Comparison of ENCODE assay signal across 28 cellular contexts in the genomic region with DNA sequence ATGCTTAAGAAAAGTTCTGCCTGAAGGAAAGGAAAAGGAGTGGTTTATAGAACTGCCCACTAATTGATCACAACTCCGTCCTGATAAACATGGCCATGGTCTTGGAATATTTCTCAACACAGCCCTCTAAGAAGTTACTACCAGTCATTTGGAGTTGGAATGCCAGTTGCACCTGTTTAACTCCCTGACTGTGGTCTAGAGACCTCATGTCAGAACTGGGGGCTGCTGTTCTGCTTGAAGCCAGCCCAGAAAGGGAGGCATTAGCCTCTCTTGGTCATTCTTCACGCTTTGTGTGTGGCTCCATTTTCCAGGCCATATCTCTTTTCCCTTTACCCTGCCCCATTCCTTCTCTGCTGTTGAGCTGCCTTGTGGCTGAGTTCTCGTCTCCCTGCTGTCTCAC.
"Had no signal": no experiment of that assay in that cellular context is flagged by ENCODE, and none has a peak within 500 bp of the region (broad histone marks: within the 10 kb centered on the region; RNA-seq: fewer than 3 reads in every experiment).

No MANE protein-coding gene starts in this region.

- H3K4me1 Mint-ChIP-seq: natural killer cell; stimulated activated effector memory CD8-positive, alpha-beta T cell treated with anti-CD3 and anti-CD28 coated beads, Interleukin-12 subunit alpha, Interleukin-12 subunit beta, amount 100 ng/mL, for 72 hours had no signal

- H3K27me3 Mint-ChIP-seq: dendritic cell treated with granulocyte-macrophage colony-stimulating factor and Interleukin-4, amounts not matched to agents 40 ng/mL and 50 ng/mL, for 4 days; progenitor cell of endocrine pancreas had no signal

- H3K27ac Mint-ChIP-seq: dendritic cell treated with granulocyte-macrophage colony-stimulating factor and Interleukin-4, amounts not matched to agents 40 ng/mL and 50 ng/mL, for 4 days; endodermal cell; natural killer cell; neural progenitor cell; progenitor cell of endocrine pancreas; stimulated activated effector memory CD8-positive, alpha-beta T cell treated with anti-CD3 and anti-CD28 coated beads, Interleukin-12 subunit alpha, Interleukin-12 subunit beta, amount 100 ng/mL, for 72 hours had no signal

- H3K4me3 Mint-ChIP-seq: dendritic cell treated with granulocyte-macrophage colony-stimulating factor and Interleukin-4, amounts not matched to agents 40 ng/mL and 50 ng/mL, for 4 days; endodermal cell; natural killer cell; neural progenitor cell; stimulated activated effector memory CD8-positive, alpha-beta T cell treated with anti-CD3 and anti-CD28 coated beads, Interleukin-12 subunit alpha, Interleukin-12 subunit beta, amount 100 ng/mL, for 72 hours had no signal

- H3K36me3 Mint-ChIP-seq: natural killer cell; neural progenitor cell; stimulated activated effector memory CD8-positive, alpha-beta T cell treated with anti-CD3 and anti-CD28 coated beads, Interleukin-12 subunit alpha, Interleukin-12 subunit beta, amount 100 ng/mL, for 72 hours had no signal

- H3K27ac ChIP-seq: colonic mucosa, epithelial cell of prostate, gastrocnemius medialis, left lung, lower lobe of right lung, neural progenitor cell, pancreas, right lobe of liver, stomach, thyroid gland, vagina had no signal

- H3K9me3 ChIP-seq: colonic mucosa, gastrocnemius medialis, heart right ventricle, left lung, lower lobe of right lung, pancreas, right lobe of liver, stomach, thyroid gland, vagina had no signal

- H3K27me3 ChIP-seq: colonic mucosa, gastrocnemius medialis, heart right ventricle, left lung, neural progenitor cell, pancreas, right lobe of liver, stomach, thyroid gland, vagina had no signal

- H2AFZ ChIP-seq: neural progenitor cell had no signal

- H3K4me3 ChIP-seq: colonic mucosa, gastrocnemius medialis, heart right ventricle, left lung, lower lobe of right lung, neural progenitor cell, pancreas, right lobe of liver, stomach, thyroid gland, vagina had no signal

- ATAC-seq: esophagus mucosa; gastrocnemius medialis; left cardiac atrium; left lung; lower lobe of right lung; natural killer cell; pancreas; right lobe of liver; stimulated activated effector memory CD8-positive, alpha-beta T cell treated with anti-CD3 and anti-CD28 coated beads, Interleukin-12 subunit alpha, Interleukin-12 subunit beta, amount 100 ng/mL, for 72 hours had no signal

- H3K36me3 ChIP-seq: colonic mucosa, gastrocnemius medialis, left lung, lower lobe of right lung, neural progenitor cell, pancreas, right lobe of liver, stomach, thyroid gland, vagina had no signal

- FAIRE-seq: islet of Langerhans, pancreas had no signal

- H3K9ac ChIP-seq: neural progenitor cell had no signal

- H3K9me3 Mint-ChIP-seq: dendritic cell treated with granulocyte-macrophage colony-stimulating factor and Interleukin-4, amounts not matched to agents 40 ng/mL and 50 ng/mL, for 4 days; natural killer cell; neural progenitor cell; stimulated activated effector memory CD8-positive, alpha-beta T cell treated with anti-CD3 and anti-CD28 coated beads, Interleukin-12 subunit alpha, Interleukin-12 subunit beta, amount 100 ng/mL, for 72 hours had no signal

- H3K4me2 ChIP-seq: neural progenitor cell had no signal

- DNase-seq: colonic mucosa; effector CD8-positive, alpha-beta T cell; endodermal cell; foreskin fibroblast; gastrocnemius medialis; heart right ventricle; hippocampal formation; left cardiac atrium; left lung; lower lobe of right lung; natural killer cell; nucleus accumbens; pancreas; right lobe of liver; stimulated activated CD4-positive, alpha-beta T cell treated with anti-CD3 and anti-CD28 coated beads, Interleukin-2, amount 100 ng/mL, for 24 hours; stimulated activated CD4-positive, alpha-beta T cell treated with anti-CD3 and anti-CD28 coated beads, Interleukin-4, amount 100 ng/mL, for 24 hours; stimulated activated naive CD4-positive, alpha-beta T cell treated with Interleukin-2 at 50 U/mL for 16 hours; stomach; thyroid gland; trophoblast cell had no signal
